In the genomic region with DNA sequence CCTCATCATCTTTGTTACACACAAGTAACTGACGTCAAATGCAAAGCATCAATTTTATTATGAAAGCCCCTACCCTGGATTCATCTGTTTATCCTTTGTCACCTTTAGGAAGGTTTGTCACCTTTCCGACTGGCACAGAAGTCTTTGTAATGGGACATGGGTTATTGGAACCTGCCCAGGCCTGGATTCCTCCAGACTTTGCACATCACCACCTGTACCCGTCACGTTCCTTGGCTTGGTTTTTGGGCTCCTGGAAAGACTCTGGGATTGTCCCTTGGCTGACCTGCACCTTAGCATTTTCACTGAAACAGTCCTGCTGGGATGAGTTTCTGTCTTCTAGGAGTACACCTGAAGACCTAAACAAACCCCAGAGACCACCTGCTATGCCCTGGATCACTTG, we compare ENCODE assay signal across 21 cellular contexts.
"Had no signal": no experiment of that assay in that cellular context is flagged by ENCODE, and none has a peak within 500 bp of the region (broad histone marks: within the 10 kb centered on the region; RNA-seq: fewer than 3 reads in every experiment).

No MANE protein-coding gene starts in this region.

- H3K27ac ChIP-seq: HL-60, RWPE1, SJCRH30 had no signal

- H3K4me1 ChIP-seq: SJCRH30 had no signal

- H3K9me3 ChIP-seq: MG63, SJCRH30 had no signal

- H3K36me3 ChIP-seq: MG63, SJCRH30 had no signal

- H3K27me3 ChIP-seq: MG63, SJCRH30 had no signal

- DNase-seq: Karpas-422, KG1, MG63, NCI-H1092 treated with DMSO at 0.1 percent for 48 hours, NCI-H1436, NCI-H187, NCI-H2029, NCI-H2081 treated with DMSO at 0.1 percent for 48 hours, NCI-H2171, NCI-H226, NCI-H446, NCI-H510A, NCI-H524 treated with DMSO at 0.1 percent for 48 hours, NCI-H69, NCI-H774, PC-3, SHP77 treated with DMSO at 0.1 percent for 48 hours, SJCRH30 had no signal

- ATAC-seq: Panc1, PC-3 had no signal

- H3K4me3 ChIP-seq: MG63, SJCRH30 had no signal
